10 cellular contexts compared by ENCODE assay signal in the genomic region with DNA sequence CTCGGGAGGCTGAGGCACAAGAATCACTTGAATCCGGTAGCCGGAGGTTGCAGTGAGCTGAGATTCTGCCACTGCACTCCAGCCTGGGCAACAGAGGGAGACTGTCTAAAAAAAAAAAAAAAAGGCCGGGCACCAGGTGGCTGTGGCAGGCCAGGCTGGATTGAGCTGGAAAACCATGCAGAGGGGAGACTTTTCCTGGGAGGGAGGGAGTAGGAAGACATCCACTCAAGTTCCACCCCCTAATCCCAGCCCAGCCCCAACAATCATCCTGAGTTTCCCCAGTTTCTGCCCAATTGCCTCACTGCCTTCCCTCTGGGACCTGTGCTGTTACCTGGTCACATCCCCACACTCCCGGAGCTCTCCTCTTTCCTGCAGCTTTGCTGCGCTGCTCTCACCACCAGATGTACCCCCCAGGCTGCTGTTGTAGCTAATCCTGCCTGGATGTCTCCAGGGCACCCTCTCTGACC. TPM values are rescaled to one million over a fixed set of nuclear protein-coding genes. Genes with fewer than 3 reads are reported as not detected.
A peak's percentile ranks its signal among the peaks of the same experiment; 100 is the strongest.
DNase-seq lines count a peak whose midpoint lies in the region; ATAC-seq and TF ChIP-seq lines count a peak whose summit lies in the region.
"Had no signal": no experiment of that assay in that cellular context is flagged by ENCODE, and none has a peak within 500 bp of the region (broad histone marks: within the 10 kb centered on the region; RNA-seq: fewer than 3 reads in every experiment).

No MANE protein-coding gene starts in this region.

- H3K36me3 ChIP-seq in tibial artery, result no peaks in the 10 kb centered on the region

- no peaks in the 10 kb centered on the region for H3K27me3 ChIP-seq in tibial artery

- no peak overlapping the region for H3K4me3 ChIP-seq in tibial artery

- no peak for ATAC-seq in activated CD8-positive, alpha-beta memory T cell treated with anti-CD3 and anti-CD28 coated beads, Interleukin-2, amount 10 ng/mL, durations not matched to agents 7 days and 5 days

- TF ChIP-seq CTCF in chondrocyte (IDR thresholded peaks at IDR 0.05), result no peak
- TF ChIP-seq CTCF in tibial artery (IDR thresholded peaks at IDR 0.05), result no peak

- H3K9me3 Mint-ChIP-seq in activated CD8-positive, alpha-beta memory T cell treated with anti-CD3 and anti-CD28 coated beads, Interleukin-2, amount 10 ng/mL, durations not matched to agents 7 days and 5 days (ENCODE audit: low read depth), result no peaks in the 10 kb centered on the region
- H3K9me3 Mint-ChIP-seq in chondrocyte (ENCODE audit: low read depth), result no peaks in the 10 kb centered on the region
- H3K9me3 Mint-ChIP-seq: CD4-positive, alpha-beta memory T cell had no signal

- H3K4me1 ChIP-seq in tibial artery, result peaks cover 0 to 10% (median 0%) of the 10 kb centered on the region in 4 donors

- CTCF ChIA-PET in activated CD8-positive, alpha-beta memory T cell treated with anti-CD3 and anti-CD28 coated beads, Interleukin-2, amount 10 ng/mL, durations not matched to agents 7 days and 5 days (lab: Charles Lee), result interaction anchor here (0.8 to 1.4 kb wide), 3 partner anchors 14 to 19 kb away, joined by 3 to 8 read pairs (median 3); no protein-coding TSS in a partner anchor

- H3K27ac ChIP-seq in tibial artery, result peak overlapping the region; percentile 77 to 85

- intact Hi-C loops in tibial artery (cut with DNase I; ENCODE audit: low total_unique reads), result no loop called here

- no peak for DNase-seq in activated CD8-positive, alpha-beta memory T cell treated with anti-CD3 and anti-CD28 coated beads, Interleukin-2, amount 10 ng/mL, durations not matched to agents 7 days and 5 days
- no peak for DNase-seq in activated CD8-positive, alpha-beta memory T cell treated with anti-CD3 and anti-CD28 coated beads, Interleukin-2, amount 50 U/mL, for 4 hours
- peak; percentile 71 for DNase-seq in NCI-H748 (lab: John Stamatoyannopoulos, UW; ENCODE audit: unreplicated experiment)
- no peak for DNase-seq in chondrocyte (ENCODE audit: low spot score)
- no peak for DNase-seq in tibial artery
- no peak for DNase-seq in HK-2 (ENCODE audit: unreplicated experiment)
- DNase-seq in kidney tubule cell (ENCODE audit: low spot score), result no peak
- DNase-seq in effector CD8-positive, alpha-beta T cell (lab: John Stamatoyannopoulos, UW), result no peak
- DNase-seq: CD4-positive, alpha-beta memory T cell; NCI-H446 treated with DMSO at 0.1 percent for 48 hours had no signal

- H3K9me3 ChIP-seq in tibial artery, result no peaks in the 10 kb centered on the region

- H3K27ac Mint-ChIP-seq in activated CD8-positive, alpha-beta memory T cell treated with anti-CD3 and anti-CD28 coated beads, Interleukin-2, amount 10 ng/mL, durations not matched to agents 7 days and 5 days, result peak overlapping the region; percentile 73
- peak overlapping the region; percentile 61 for H3K27ac Mint-ChIP-seq in chondrocyte (ENCODE audit: unreplicated experiment)

- no peaks in the 10 kb centered on the region for H3K27me3 Mint-ChIP-seq in activated CD8-positive, alpha-beta memory T cell treated with anti-CD3 and anti-CD28 coated beads, Interleukin-2, amount 10 ng/mL, durations not matched to agents 7 days and 5 days
- no peaks in the 10 kb centered on the region for H3K27me3 Mint-ChIP-seq in chondrocyte (ENCODE audit: low read depth)
- H3K27me3 Mint-ChIP-seq: CD4-positive, alpha-beta memory T cell had no signal

- H3K36me3 Mint-ChIP-seq in activated CD8-positive, alpha-beta memory T cell treated with anti-CD3 and anti-CD28 coated beads, Interleukin-2, amount 10 ng/mL, durations not matched to agents 7 days and 5 days, result no peaks in the 10 kb centered on the region
- peaks cover 3% of the 10 kb centered on the region for H3K36me3 Mint-ChIP-seq in chondrocyte (ENCODE audit: low read depth)

- H3K4me1 Mint-ChIP-seq in activated CD8-positive, alpha-beta memory T cell treated with anti-CD3 and anti-CD28 coated beads, Interleukin-2, amount 10 ng/mL, durations not matched to agents 7 days and 5 days, result peaks cover 16% of the 10 kb centered on the region
- H3K4me1 Mint-ChIP-seq in chondrocyte (ENCODE audit: low read depth), result peaks cover 12% of the 10 kb centered on the region

- H3K4me3 Mint-ChIP-seq in activated CD8-positive, alpha-beta memory T cell treated with anti-CD3 and anti-CD28 coated beads, Interleukin-2, amount 10 ng/mL, durations not matched to agents 7 days and 5 days, result no peak overlapping the region
- no peak overlapping the region for H3K4me3 Mint-ChIP-seq in chondrocyte (ENCODE audit: unreplicated experiment)

RNA-seq across cellular contexts. Expression of a gene that starts 9.0 kb away (rescaled TPM):
- total RNA-seq in activated CD8-positive, alpha-beta memory T cell treated with anti-CD3 and anti-CD28 coated beads, Interleukin-2, amount 10 ng/mL, durations not matched to agents 7 days and 5 days, result 10 to 100 TPM; 19.3 to 29.5 TPM
- total RNA-seq in chondrocyte, result 25.9 to 42.5 TPM (median 29.8 TPM) in 3 replicates

RNA-seq across cellular contexts. Expression of a gene that starts 20.8 kb away (rescaled TPM):
- 10 to 100 TPM in 1 of 2 experiments, 1 to 10 TPM in 1; 6.2 to 14.4 TPM for total RNA-seq in activated CD8-positive, alpha-beta memory T cell treated with anti-CD3 and anti-CD28 coated beads, Interleukin-2, amount 10 ng/mL, durations not matched to agents 7 days and 5 days
- total RNA-seq in chondrocyte, result 5.8 to 12.7 TPM (median 6.6 TPM) in 3 replicates

RNA-seq across cellular contexts. Expression of a gene that starts 24.6 kb away (rescaled TPM):
- under 1 TPM in 1 of 2 experiments, not detected in 1; 0.20 TPM for total RNA-seq in activated CD8-positive, alpha-beta memory T cell treated with anti-CD3 and anti-CD28 coated beads, Interleukin-2, amount 10 ng/mL, durations not matched to agents 7 days and 5 days
- 7.9 to 18.2 TPM (median 8.5 TPM) in 3 replicates for total RNA-seq in chondrocyte
- total RNA-seq: CD4-positive, alpha-beta memory T cell had no signal
